In genomic region chr10:104231784-104232612, GRCh38 we compare ENCODE assay signal across 1 cellular context.
A peak's percentile ranks its signal among the peaks of the same experiment; 100 is the strongest.
TF ChIP-seq lines count a peak whose summit lies in the region.

TSS of gene CFAP43 (minus strand) at chr10:104232364. CDS start at chr10:104232246, 118 bp downstream.

TF ChIP-seq in HepG2, 621 proteins besides CTCF, POLR2A, EP300 and RAD21 (continued from another document and continues in another):
- TF ChIP-seq, protein P1, sequence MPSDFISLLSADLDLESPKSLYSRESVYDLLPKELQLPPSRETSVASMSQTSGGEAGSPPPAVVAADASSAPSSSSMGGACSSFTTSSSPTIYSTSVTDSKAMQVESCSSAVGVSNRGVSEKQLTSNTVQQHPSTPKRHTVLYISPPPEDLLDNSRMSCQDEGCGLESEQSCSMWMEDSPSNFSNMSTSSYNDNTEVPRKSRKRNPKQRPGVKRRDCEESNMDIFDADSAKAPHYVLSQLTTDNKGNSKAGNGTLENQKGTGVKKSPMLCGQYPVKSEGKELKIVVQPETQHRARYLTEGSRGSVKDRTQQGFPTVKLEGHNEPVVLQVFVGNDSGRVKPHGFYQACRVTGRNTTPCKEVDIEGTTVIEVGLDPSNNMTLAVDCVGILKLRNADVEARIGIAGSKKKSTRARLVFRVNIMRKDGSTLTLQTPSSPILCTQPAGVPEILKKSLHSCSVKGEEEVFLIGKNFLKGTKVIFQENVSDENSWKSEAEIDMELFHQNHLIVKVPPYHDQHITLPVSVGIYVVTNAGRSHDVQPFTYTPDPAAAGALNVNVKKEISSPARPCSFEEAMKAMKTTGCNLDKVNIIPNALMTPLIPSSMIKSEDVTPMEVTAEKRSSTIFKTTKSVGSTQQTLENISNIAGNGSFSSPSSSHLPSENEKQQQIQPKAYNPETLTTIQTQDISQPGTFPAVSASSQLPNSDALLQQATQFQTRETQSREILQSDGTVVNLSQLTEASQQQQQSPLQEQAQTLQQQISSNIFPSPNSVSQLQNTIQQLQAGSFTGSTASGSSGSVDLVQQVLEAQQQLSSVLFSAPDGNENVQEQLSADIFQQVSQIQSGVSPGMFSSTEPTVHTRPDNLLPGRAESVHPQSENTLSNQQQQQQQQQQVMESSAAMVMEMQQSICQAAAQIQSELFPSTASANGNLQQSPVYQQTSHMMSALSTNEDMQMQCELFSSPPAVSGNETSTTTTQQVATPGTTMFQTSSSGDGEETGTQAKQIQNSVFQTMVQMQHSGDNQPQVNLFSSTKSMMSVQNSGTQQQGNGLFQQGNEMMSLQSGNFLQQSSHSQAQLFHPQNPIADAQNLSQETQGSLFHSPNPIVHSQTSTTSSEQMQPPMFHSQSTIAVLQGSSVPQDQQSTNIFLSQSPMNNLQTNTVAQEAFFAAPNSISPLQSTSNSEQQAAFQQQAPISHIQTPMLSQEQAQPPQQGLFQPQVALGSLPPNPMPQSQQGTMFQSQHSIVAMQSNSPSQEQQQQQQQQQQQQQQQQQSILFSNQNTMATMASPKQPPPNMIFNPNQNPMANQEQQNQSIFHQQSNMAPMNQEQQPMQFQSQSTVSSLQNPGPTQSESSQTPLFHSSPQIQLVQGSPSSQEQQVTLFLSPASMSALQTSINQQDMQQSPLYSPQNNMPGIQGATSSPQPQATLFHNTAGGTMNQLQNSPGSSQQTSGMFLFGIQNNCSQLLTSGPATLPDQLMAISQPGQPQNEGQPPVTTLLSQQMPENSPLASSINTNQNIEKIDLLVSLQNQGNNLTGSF (CRISPR knock-in tag; IDR thresholded peaks at IDR 0.05) = 0 out of 2 replicates have a peak, but pooled peaks have one; percentile 64
- TF ChIP-seq, protein P2, sequence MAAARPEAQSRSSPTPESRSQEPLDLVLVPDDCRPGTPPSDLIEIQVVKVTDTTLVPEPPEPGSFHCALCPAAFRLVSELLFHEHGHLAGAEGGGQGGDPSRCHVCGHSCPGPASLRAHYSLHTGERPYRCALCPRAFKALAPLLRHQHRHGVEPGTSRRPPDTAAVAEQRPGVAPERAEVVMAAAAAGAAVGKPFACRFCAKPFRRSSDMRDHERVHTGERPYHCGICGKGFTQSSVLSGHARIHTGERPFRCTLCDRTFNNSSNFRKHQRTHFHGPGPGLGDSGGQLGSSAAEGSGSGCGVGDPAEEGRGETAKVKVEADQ (CRISPR knock-in tag; IDR thresholded peaks at IDR 0.05; ENCODE audit: borderline replicate concordance) = 0 out of 2 replicates have a peak, but pooled peaks have one; percentile 66
- TF ChIP-seq YY1 (IDR thresholded peaks at IDR 0.05; ENCODE audit: insufficient read depth, insufficient replicate concordance, low read depth, low read length) (no peak), IRF2 (CRISPR knock-in tag; IDR thresholded peaks at IDR 0.05) (peak; percentile 31), TEF (CRISPR knock-in tag; IDR thresholded peaks at IDR 0.05) (no peak), RBFOX2 (IDR thresholded peaks at IDR 0.05; ENCODE audit: low read depth, low read length) (peak; percentile 74), TAF15 (IDR thresholded peaks at IDR 0.05; ENCODE audit: low read depth, low read length, poor library complexity, severe bottlenecking) (no peak), JDP2 (CRISPR knock-in tag; IDR thresholded peaks at IDR 0.05; ENCODE audit: borderline replicate concordance) (peak; percentile 23; the same call in 1 of the 2 replicates), HOXA9 (CRISPR knock-in tag; IDR thresholded peaks at IDR 0.05; ENCODE audit: borderline replicate concordance) (0 out of 2 replicates have a peak, but pooled peaks have one; percentile 45), KMT2A (CRISPR knock-in tag; IDR thresholded peaks at IDR 0.05) (peak; percentile 97), ZBTB10 (CRISPR knock-in tag; IDR thresholded peaks at IDR 0.05; ENCODE audit: borderline replicate concordance) (no peak), MBD4 (IDR thresholded peaks at IDR 0.05; ENCODE audit: borderline replicate concordance, low read length) (no peak), KDM1A (CRISPR knock-in tag; IDR thresholded peaks at IDR 0.05) (no peak), ZNF44 (CRISPR knock-in tag; IDR thresholded peaks at IDR 0.05) (no peak), GPBP1L1 (CRISPR knock-in tag; IDR thresholded peaks at IDR 0.05) (no peak), SP140L (CRISPR knock-in tag; IDR thresholded peaks at IDR 0.05; ENCODE audit: borderline replicate concordance) (no peak)
- TF ChIP-seq, protein P3, sequence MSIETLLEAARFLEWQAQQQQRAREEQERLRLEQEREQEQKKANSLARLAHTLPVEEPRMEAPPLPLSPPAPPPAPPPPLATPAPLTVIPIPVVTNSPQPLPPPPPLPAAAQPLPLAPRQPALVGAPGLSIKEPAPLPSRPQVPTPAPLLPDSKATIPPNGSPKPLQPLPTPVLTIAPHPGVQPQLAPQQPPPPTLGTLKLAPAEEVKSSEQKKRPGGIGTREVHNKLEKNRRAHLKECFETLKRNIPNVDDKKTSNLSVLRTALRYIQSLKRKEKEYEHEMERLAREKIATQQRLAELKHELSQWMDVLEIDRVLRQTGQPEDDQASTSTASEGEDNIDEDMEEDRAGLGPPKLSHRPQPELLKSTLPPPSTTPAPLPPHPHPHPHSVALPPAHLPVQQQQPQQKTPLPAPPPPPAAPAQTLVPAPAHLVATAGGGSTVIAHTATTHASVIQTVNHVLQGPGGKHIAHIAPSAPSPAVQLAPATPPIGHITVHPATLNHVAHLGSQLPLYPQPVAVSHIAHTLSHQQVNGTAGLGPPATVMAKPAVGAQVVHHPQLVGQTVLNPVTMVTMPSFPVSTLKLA (IDR thresholded peaks at IDR 0.05) = peak; percentile 34
- TF ChIP-seq, protein P4, sequence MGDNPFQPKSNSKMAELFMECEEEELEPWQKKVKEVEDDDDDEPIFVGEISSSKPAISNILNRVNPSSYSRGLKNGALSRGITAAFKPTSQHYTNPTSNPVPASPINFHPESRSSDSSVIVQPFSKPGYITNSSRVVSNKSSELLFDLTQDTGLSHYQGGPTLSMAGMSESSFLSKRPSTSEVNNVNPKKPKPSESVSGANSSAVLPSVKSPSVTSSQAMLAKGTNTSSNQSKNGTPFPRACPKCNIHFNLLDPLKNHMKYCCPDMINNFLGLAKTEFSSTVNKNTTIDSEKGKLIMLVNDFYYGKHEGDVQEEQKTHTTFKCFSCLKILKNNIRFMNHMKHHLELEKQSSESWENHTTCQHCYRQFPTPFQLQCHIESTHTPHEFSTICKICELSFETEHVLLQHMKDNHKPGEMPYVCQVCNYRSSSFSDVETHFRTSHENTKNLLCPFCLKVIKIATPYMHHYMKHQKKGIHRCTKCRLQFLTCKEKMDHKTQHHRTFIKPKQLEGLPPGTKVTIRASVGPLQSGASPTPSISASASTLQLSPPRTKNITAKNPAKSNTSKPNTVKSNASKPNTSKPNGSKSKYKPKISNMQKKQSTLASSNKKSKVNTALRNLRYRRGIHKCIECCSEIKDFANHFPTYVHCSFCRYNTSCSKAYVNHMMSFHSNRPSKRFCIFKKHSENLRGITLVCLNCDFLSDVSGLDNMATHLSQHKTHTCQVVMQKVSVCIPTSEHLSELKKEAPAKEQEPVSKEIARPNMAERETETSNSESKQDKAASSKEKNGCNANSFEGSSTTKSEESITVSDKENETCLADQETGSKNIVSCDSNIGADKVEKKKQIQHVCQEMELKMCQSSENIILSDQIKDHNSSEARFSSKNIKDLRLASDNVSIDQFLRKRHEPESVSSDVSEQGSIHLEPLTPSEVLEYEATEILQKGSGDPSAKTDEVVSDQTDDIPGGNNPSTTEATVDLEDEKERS (CRISPR knock-in tag; IDR thresholded peaks at IDR 0.05) = 0 out of 2 replicates have a peak, but pooled peaks have one; percentile 59
- TF ChIP-seq, protein P5, sequence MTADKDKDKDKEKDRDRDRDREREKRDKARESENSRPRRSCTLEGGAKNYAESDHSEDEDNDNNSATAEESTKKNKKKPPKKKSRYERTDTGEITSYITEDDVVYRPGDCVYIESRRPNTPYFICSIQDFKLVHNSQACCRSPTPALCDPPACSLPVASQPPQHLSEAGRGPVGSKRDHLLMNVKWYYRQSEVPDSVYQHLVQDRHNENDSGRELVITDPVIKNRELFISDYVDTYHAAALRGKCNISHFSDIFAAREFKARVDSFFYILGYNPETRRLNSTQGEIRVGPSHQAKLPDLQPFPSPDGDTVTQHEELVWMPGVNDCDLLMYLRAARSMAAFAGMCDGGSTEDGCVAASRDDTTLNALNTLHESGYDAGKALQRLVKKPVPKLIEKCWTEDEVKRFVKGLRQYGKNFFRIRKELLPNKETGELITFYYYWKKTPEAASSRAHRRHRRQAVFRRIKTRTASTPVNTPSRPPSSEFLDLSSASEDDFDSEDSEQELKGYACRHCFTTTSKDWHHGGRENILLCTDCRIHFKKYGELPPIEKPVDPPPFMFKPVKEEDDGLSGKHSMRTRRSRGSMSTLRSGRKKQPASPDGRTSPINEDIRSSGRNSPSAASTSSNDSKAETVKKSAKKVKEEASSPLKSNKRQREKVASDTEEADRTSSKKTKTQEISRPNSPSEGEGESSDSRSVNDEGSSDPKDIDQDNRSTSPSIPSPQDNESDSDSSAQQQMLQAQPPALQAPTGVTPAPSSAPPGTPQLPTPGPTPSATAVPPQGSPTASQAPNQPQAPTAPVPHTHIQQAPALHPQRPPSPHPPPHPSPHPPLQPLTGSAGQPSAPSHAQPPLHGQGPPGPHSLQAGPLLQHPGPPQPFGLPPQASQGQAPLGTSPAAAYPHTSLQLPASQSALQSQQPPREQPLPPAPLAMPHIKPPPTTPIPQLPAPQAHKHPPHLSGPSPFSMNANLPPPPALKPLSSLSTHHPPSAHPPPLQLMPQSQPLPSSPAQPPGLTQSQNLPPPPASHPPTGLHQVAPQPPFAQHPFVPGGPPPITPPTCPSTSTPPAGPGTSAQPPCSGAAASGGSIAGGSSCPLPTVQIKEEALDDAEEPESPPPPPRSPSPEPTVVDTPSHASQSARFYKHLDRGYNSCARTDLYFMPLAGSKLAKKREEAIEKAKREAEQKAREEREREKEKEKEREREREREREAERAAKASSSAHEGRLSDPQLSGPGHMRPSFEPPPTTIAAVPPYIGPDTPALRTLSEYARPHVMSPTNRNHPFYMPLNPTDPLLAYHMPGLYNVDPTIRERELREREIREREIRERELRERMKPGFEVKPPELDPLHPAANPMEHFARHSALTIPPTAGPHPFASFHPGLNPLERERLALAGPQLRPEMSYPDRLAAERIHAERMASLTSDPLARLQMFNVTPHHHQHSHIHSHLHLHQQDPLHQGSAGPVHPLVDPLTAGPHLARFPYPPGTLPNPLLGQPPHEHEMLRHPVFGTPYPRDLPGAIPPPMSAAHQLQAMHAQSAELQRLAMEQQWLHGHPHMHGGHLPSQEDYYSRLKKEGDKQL (CRISPR knock-in tag; IDR thresholded peaks at IDR 0.05; ENCODE audit: low read depth) = no peak
- TF ChIP-seq, protein P6, sequence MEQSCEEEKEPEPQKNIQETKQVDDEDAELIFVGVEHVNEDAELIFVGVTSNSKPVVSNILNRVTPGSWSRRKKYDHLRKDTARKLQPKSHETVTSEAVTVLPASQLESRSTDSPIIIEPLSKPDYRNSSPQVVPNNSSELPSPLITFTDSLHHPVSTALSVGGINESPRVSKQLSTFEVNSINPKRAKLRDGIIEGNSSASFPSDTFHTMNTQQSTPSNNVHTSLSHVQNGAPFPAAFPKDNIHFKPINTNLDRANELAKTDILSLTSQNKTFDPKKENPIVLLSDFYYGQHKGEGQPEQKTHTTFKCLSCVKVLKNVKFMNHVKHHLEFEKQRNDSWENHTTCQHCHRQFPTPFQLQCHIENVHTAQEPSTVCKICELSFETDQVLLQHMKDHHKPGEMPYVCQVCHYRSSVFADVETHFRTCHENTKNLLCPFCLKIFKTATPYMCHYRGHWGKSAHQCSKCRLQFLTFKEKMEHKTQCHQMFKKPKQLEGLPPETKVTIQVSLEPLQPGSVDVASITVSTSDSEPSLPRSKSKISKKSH (CRISPR knock-in tag; IDR thresholded peaks at IDR 0.05; ENCODE audit: borderline replicate concordance) = peak; percentile 94
- TF ChIP-seq, protein P7, sequence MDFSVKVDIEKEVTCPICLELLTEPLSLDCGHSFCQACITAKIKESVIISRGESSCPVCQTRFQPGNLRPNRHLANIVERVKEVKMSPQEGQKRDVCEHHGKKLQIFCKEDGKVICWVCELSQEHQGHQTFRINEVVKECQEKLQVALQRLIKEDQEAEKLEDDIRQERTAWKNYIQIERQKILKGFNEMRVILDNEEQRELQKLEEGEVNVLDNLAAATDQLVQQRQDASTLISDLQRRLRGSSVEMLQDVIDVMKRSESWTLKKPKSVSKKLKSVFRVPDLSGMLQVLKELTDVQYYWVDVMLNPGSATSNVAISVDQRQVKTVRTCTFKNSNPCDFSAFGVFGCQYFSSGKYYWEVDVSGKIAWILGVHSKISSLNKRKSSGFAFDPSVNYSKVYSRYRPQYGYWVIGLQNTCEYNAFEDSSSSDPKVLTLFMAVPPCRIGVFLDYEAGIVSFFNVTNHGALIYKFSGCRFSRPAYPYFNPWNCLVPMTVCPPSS (IDR thresholded peaks at IDR 0.05) = no peak
- TF ChIP-seq, protein P8, sequence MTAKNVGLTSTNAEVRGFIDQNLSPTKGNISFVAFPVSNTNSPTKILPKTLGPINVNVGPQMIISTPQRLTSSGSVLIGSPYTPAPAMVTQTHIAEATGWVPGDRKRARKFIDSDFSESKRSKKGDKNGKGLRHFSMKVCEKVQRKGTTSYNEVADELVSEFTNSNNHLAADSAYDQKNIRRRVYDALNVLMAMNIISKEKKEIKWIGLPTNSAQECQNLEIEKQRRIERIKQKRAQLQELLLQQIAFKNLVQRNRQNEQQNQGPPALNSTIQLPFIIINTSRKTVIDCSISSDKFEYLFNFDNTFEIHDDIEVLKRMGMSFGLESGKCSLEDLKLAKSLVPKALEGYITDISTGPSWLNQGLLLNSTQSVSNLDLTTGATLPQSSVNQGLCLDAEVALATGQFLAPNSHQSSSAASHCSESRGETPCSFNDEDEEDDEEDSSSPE (CRISPR knock-in tag; IDR thresholded peaks at IDR 0.05) = peak; percentile 87
